8 cellular contexts compared by ENCODE assay signal in the genomic region with DNA sequence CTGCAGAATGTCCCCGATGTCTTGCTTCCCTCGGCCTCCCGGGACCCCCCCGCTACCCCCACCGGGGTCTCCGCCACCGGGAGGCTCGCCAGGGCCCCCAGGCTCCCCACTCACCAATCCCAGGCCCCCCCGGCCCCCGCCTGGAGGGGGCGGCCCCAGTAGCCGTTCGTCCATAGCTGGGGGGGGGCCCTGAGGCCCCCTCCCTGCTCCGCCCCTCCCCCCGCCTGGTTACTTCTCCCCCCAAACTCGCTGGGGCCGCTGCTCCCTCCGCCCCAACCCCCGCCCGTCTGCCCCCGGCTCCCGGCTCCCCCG. TPM values are rescaled to one million over a fixed set of nuclear protein-coding genes. Genes with fewer than 3 reads are reported as not detected.
DNase-seq lines count a peak whose midpoint lies in the region; ATAC-seq and TF ChIP-seq lines count a peak whose summit lies in the region.

No MANE protein-coding gene starts in this region.

- H3K27me3 Mint-ChIP-seq in GM23338 (ENCODE audit: insufficient read depth, low read depth, poor library complexity), result peaks cover 27% of the 10 kb centered on the region
- H3K27me3 Mint-ChIP-seq in activated CD4-positive, alpha-beta memory T cell treated with anti-CD3 and anti-CD28 coated beads, Interleukin-2, amount 10 ng/mL, durations not matched to agents 7 days and 5 days, result no peaks in the 10 kb centered on the region

- TF ChIP-seq POLR2A in sigmoid colon (IDR thresholded peaks at IDR 0.05), result no peak

- 12 to 15% methylated on average over 23 of the region's 23 CpGs for WGBS in sigmoid colon, 2 donors

- peak overlapping the region; percentile 95 for H3K27ac Mint-ChIP-seq in GM23338
- H3K27ac Mint-ChIP-seq in activated CD4-positive, alpha-beta memory T cell treated with anti-CD3 and anti-CD28 coated beads, Interleukin-2, amount 10 ng/mL, durations not matched to agents 7 days and 5 days, result peak overlapping the region; percentile 77

- H3K9me3 ChIP-seq in left ventricle myocardium inferior (replicated peaks), result no peaks in the 10 kb centered on the region
- no peaks in the 10 kb centered on the region for H3K9me3 ChIP-seq in sigmoid colon

- no peaks in the 10 kb centered on the region; the same call in 2 of the 3 replicates for H3K9me3 Mint-ChIP-seq in GM23338
- no peaks in the 10 kb centered on the region for H3K9me3 Mint-ChIP-seq in activated CD4-positive, alpha-beta memory T cell treated with anti-CD3 and anti-CD28 coated beads, Interleukin-2, amount 10 ng/mL, durations not matched to agents 7 days and 5 days

- H3K27me3 ChIP-seq in GM23338 (ENCODE audit: insufficient read depth) (no peaks in the 10 kb centered on the region), left ventricle myocardium inferior (ENCODE audit: low read depth) (no peaks in the 10 kb centered on the region), sigmoid colon (no peaks in the 10 kb centered on the region)

- H3K4me1 ChIP-seq in GM23338 (ENCODE audit: insufficient read depth) (peaks cover 46% of the 10 kb centered on the region), left ventricle myocardium inferior (peaks cover 85% of the 10 kb centered on the region), sigmoid colon (peaks cover 0 to 61% (median 55%) of the 10 kb centered on the region in 4 donors)

- H3K79me2 ChIP-seq in GM23338 (replicated peaks; ENCODE audit: insufficient read depth), result peaks cover 12% of the 10 kb centered on the region

- no peak for ATAC-seq in GM23338

- CTCF ChIA-PET in activated CD4-positive, alpha-beta memory T cell treated with anti-CD3 and anti-CD28 coated beads, Interleukin-2, amount 10 ng/mL, durations not matched to agents 7 days and 5 days (lab: Charles Lee), result interaction anchor here (1.2 kb wide), 1 partner anchor 10 kb away, joined by 6 read pairs; no protein-coding TSS in a partner anchor

- peaks cover 22% of the 10 kb centered on the region for H3F3A ChIP-seq in GM23338 (replicated peaks; ENCODE audit: low read depth)

- H3K9me2 ChIP-seq in GM23338 (ENCODE audit: insufficient read depth), result no peaks in the 10 kb centered on the region

- no peaks in the 10 kb centered on the region for H4K20me1 ChIP-seq in GM23338 (replicated peaks; ENCODE audit: insufficient read depth)

- H3K4me2 ChIP-seq in GM23338, result peak overlapping the region; percentile 89

- no peak for DNase-seq in GM23338 (ENCODE audit: low spot score)
- DNase-seq in activated CD4-positive, alpha-beta memory T cell treated with anti-CD3 and anti-CD28 coated beads, Interleukin-2, amount 10 ng/mL, durations not matched to agents 7 days and 5 days, result no peak
- peak; percentile 44 for DNase-seq in left ventricle myocardium inferior
- DNase-seq in sigmoid colon, result no peak
- DNase-seq in MV-4-11 (lab: John Stamatoyannopoulos, UW), result no peak
- no peak for DNase-seq in 8988T
- no peak for DNase-seq in NCI-H1417 treated with DMSO at 0.1 percent for 48 hours (lab: John Stamatoyannopoulos, UW)
- no peak for DNase-seq in NCI-H1105 (lab: John Stamatoyannopoulos, UW)

- H3K4me3 Mint-ChIP-seq in GM23338, result peak overlapping the region; percentile 89
- peak overlapping the region; percentile 86 for H3K4me3 Mint-ChIP-seq in activated CD4-positive, alpha-beta memory T cell treated with anti-CD3 and anti-CD28 coated beads, Interleukin-2, amount 10 ng/mL, durations not matched to agents 7 days and 5 days

- H3K4me3 ChIP-seq in GM23338 (peak overlapping the region; percentile 66), left ventricle myocardium inferior (peak overlapping the region; percentile 83), sigmoid colon (peak overlapping the region; percentile 76 to 98 (median 92))

- TF ChIP-seq EP300 in sigmoid colon (IDR thresholded peaks at IDR 0.05), result no peak

- H3K4me1 Mint-ChIP-seq in GM23338, result peaks cover 63% of the 10 kb centered on the region
- peaks cover 61% of the 10 kb centered on the region for H3K4me1 Mint-ChIP-seq in activated CD4-positive, alpha-beta memory T cell treated with anti-CD3 and anti-CD28 coated beads, Interleukin-2, amount 10 ng/mL, durations not matched to agents 7 days and 5 days

- H3K36me3 ChIP-seq in GM23338 (ENCODE audit: insufficient read depth) (peaks cover 3% of the 10 kb centered on the region; the same call in 1 of the 2 replicates), left ventricle myocardium inferior (peaks cover 16% of the 10 kb centered on the region), sigmoid colon (peaks cover 0 to 23% (median 13%) of the 10 kb centered on the region in 4 donors)

- TF ChIP-seq CTCF in GM23338 (conservative IDR thresholded peaks at IDR 0.05; ENCODE audit: low read depth in 2 of 2) (no peak), left ventricle myocardium inferior (IDR thresholded peaks at IDR 0.05; ENCODE audit: borderline replicate concordance) (no peak), sigmoid colon (IDR thresholded peaks at IDR 0.05) (no peak)

- intact Hi-C loops in left ventricle myocardium inferior (cut with micrococcal nuclease) (no loop called here), sigmoid colon (cut with DNase I) (loop anchor here (5.0 to 10.0 kb wide), 4 partner anchors 215 to 1225 kb away; a partner anchor contains a TSS)

- POLR2A ChIA-PET in activated CD4-positive, alpha-beta memory T cell treated with anti-CD3 and anti-CD28 coated beads, Interleukin-2, amount 10 ng/mL, durations not matched to agents 7 days and 5 days (lab: Charles Lee), result interaction anchor here (0.6 to 10.5 kb wide), 4 partner anchors 10 to 782 kb away, joined by 3 to 155 read pairs (median 8); a partner anchor contains a TSS

- H3K36me3 Mint-ChIP-seq in GM23338 (ENCODE audit: low read depth), result peaks cover 37% of the 10 kb centered on the region
- peaks cover 65% of the 10 kb centered on the region for H3K36me3 Mint-ChIP-seq in activated CD4-positive, alpha-beta memory T cell treated with anti-CD3 and anti-CD28 coated beads, Interleukin-2, amount 10 ng/mL, durations not matched to agents 7 days and 5 days (ENCODE audit: low read depth)

- H2AFZ ChIP-seq in GM23338, result no peak overlapping the region

- H3K27ac ChIP-seq in GM23338 (ENCODE audit: low read depth), result 0 out of 2 replicates have a peak overlapping the region, but pooled peaks have one; percentile 19
- peak overlapping the region; percentile 98 for H3K27ac ChIP-seq in left ventricle myocardium inferior (replicated peaks)
- H3K27ac ChIP-seq in sigmoid colon, result peak overlapping the region; percentile 93 to 100 (median 96)

TF ChIP-seq in GM23338, 12 proteins besides CTCF, POLR2A, EP300 and RAD21 (continues in another document):
- TF ChIP-seq NANOG (IDR thresholded peaks at IDR 0.05; ENCODE audit: borderline replicate concordance) (no peak), POLR2AphosphoS5 (IDR thresholded peaks at IDR 0.05; ENCODE audit: low read depth) (no peak)
- TF ChIP-seq, protein P1, sequence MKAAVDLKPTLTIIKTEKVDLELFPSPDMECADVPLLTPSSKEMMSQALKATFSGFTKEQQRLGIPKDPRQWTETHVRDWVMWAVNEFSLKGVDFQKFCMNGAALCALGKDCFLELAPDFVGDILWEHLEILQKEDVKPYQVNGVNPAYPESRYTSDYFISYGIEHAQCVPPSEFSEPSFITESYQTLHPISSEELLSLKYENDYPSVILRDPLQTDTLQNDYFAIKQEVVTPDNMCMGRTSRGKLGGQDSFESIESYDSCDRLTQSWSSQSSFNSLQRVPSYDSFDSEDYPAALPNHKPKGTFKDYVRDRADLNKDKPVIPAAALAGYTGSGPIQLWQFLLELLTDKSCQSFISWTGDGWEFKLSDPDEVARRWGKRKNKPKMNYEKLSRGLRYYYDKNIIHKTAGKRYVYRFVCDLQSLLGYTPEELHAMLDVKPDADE (IDR thresholded peaks at IDR 0.05), result no peak

RNA-seq across cellular contexts. Expression of a gene that starts 0.3 kb away (rescaled TPM):
- 89.4 and 111 TPM in 2 replicates for total RNA-seq in GM23338 (2014; rRNA removed; shearing (Covaris generic))
- 7.2 and 8.5 TPM in 2 replicates for polyA plus RNA-seq in GM23338 (2016; fragmentation: Nextera tagmentation; extraction: Ambion mirVana)
- total RNA-seq in activated CD4-positive, alpha-beta memory T cell treated with anti-CD3 and anti-CD28 coated beads, Interleukin-2, amount 10 ng/mL, durations not matched to agents 7 days and 5 days, result 10 to 100 TPM; 69.4 to 73.1 TPM
- total RNA-seq in left ventricle myocardium inferior, result 36.5 TPM
- total RNA-seq in sigmoid colon, result 10 to 100 TPM; 53.6 to 67.7 (median 57.0) TPM
- polyA plus RNA-seq in sigmoid colon, result 10 to 100 TPM; 16.6 to 55.2 (median 19.8) TPM

RNA-seq across cellular contexts. Expression of a gene that starts 2.7 kb away (rescaled TPM):
- 4.7 and 7.8 TPM in 2 replicates for total RNA-seq in GM23338 (2014; rRNA removed; shearing (Covaris generic))
- polyA plus RNA-seq in GM23338 (2016; fragmentation: Nextera tagmentation; extraction: Ambion mirVana), result 5.5 and 5.9 TPM in 2 replicates
- 100 to 1,000 TPM; 287 to 289 TPM for total RNA-seq in activated CD4-positive, alpha-beta memory T cell treated with anti-CD3 and anti-CD28 coated beads, Interleukin-2, amount 10 ng/mL, durations not matched to agents 7 days and 5 days
- 5.0 TPM for total RNA-seq in left ventricle myocardium inferior
- total RNA-seq in sigmoid colon, result 10 to 100 TPM in 3 of 4 donors, 1 to 10 TPM in 1; 5.0 to 13.3 (median 10.4) TPM
- polyA plus RNA-seq in sigmoid colon, result 10 to 100 TPM; 15.5 to 56.2 (median 15.6) TPM

RNA-seq across cellular contexts. Expression of a gene that starts 5.6 kb away (rescaled TPM):
- 2.0 and 2.3 TPM in 2 replicates for total RNA-seq in GM23338 (2014; rRNA removed; shearing (Covaris generic))
- 3.4 and 5.0 TPM in 2 replicates for polyA plus RNA-seq in GM23338 (2016; fragmentation: Nextera tagmentation; extraction: Ambion mirVana)
- 10 to 100 TPM; 27.6 to 29.4 TPM for total RNA-seq in activated CD4-positive, alpha-beta memory T cell treated with anti-CD3 and anti-CD28 coated beads, Interleukin-2, amount 10 ng/mL, durations not matched to agents 7 days and 5 days
- 1.8 TPM for total RNA-seq in left ventricle myocardium inferior
- total RNA-seq in sigmoid colon, result 1 to 10 TPM; 1.9 to 8.9 (median 5.3) TPM
- 10 to 100 TPM in 1 of 3 donors, 1 to 10 TPM in 1, not detected in 1; 2.4 to 10.6 TPM for polyA plus RNA-seq in sigmoid colon

RNA-seq across cellular contexts. Expression of a gene that starts 11.5 kb away (rescaled TPM):
- total RNA-seq in GM23338 (2014; rRNA removed; shearing (Covaris generic)), result 119 and 127 TPM in 2 replicates
- polyA plus RNA-seq in GM23338 (2016; fragmentation: Nextera tagmentation; extraction: Ambion mirVana) (164 and 173 TPM in 2 replicates), sigmoid colon (100 to 1,000 TPM in 2 of 3 donors, 10 to 100 TPM in 1; 95.2 to 220 (median 189) TPM)
- total RNA-seq in activated CD4-positive, alpha-beta memory T cell treated with anti-CD3 and anti-CD28 coated beads, Interleukin-2, amount 10 ng/mL, durations not matched to agents 7 days and 5 days, result 10 to 100 TPM; 44.0 to 45.4 TPM
- total RNA-seq in left ventricle myocardium inferior (76.0 TPM), sigmoid colon (100 to 1,000 TPM in 2 of 4 donors, 10 to 100 TPM in 2; 61.5 to 118 (median 95.1) TPM)

RNA-seq across cellular contexts. Expression of a gene that starts 13.8 kb away (rescaled TPM):
- 58.8 and 82.1 TPM in 2 replicates for total RNA-seq in GM23338 (2014; rRNA removed; shearing (Covaris generic))
- polyA plus RNA-seq in GM23338 (2016; fragmentation: Nextera tagmentation; extraction: Ambion mirVana) (39.5 and 39.8 TPM in 2 replicates), sigmoid colon (10 to 100 TPM; 36.6 to 54.2 (median 37.9) TPM)
- 10 to 100 TPM; 42.7 to 43.1 TPM for total RNA-seq in activated CD4-positive, alpha-beta memory T cell treated with anti-CD3 and anti-CD28 coated beads, Interleukin-2, amount 10 ng/mL, durations not matched to agents 7 days and 5 days
- total RNA-seq in left ventricle myocardium inferior (43.0 TPM), sigmoid colon (10 to 100 TPM; 32.4 to 45.7 (median 36.5) TPM)

Comparison
In these comparisons a context has a peak if more than half of its experiments do, and no peak if none do; other contexts are left out.
1. H3K27ac ChIP-seq: peak in every context shown above with its lines; median percentile 98 in left ventricle myocardium inferior; 96 in sigmoid colon; 19 in GM23338.
2. RNA of a gene that starts 2.7 kb away (total RNA-seq): 287 to 289 TPM in activated CD4-positive, alpha-beta memory T cell treated with anti-CD3 and anti-CD28 coated beads, Interleukin-2, amount 10 ng/mL, durations not matched to agents 7 days and 5 days; 5.0 to 13.3 TPM in sigmoid colon, 5.0 TPM in left ventricle myocardium inferior (single experiment) and 4.7 to 7.8 TPM in GM23338; every median in the first group is over 10 times any median in the second.
3. Peak in every context shown above with its lines, with median percentiles within 50 percentile points of each other: H3K4me3 ChIP-seq.